ENCODE assay signal across 21 cellular contexts in genomic region chr2:108555572-108555971, GRCh38.
"Had no signal": no experiment of that assay in that cellular context is flagged by ENCODE, and none has a peak within 500 bp of the region (broad histone marks: within the 10 kb centered on the region; RNA-seq: fewer than 3 reads in every experiment).

No MANE protein-coding gene starts in this region.

- H3K36me3 ChIP-seq: neutrophil, thoracic aorta had no signal

- H3K9me3 ChIP-seq: mucosa of descending colon, neutrophil, thoracic aorta had no signal

- H3K27ac Mint-ChIP-seq: activated naive CD8-positive, alpha-beta T cell treated with anti-CD3 and anti-CD28 coated beads, Interleukin-2, amount 50 U/mL, for 24 hours; activated T-helper 2 cell treated with anti-CD3 and anti-CD28 coated beads, Interferon-gamma antibody, Interleukin-2, Interleukin-4, amounts not matched to agents 10 μg/mL and 5 μg/mL and 100 μg/mL, durations not matched to agents 14 hours and 24 hours and 36 hours; endodermal cell; naive thymus-derived CD8-positive, alpha-beta T cell; stimulated activated naive CD8-positive, alpha-beta T cell treated with anti-CD3 and anti-CD28 coated beads, Interleukin-15, Interleukin-2, amounts not matched to agents 100 ng/mL and 50 ng/mL, for 24 hours; T-cell had no signal

- H3K4me2 ChIP-seq: hepatocyte, smooth muscle cell had no signal

- H3K27ac ChIP-seq: hepatocyte, parathyroid adenoma, thoracic aorta had no signal

- ATAC-seq: activated naive CD8-positive, alpha-beta T cell treated with anti-CD3 and anti-CD28 coated beads, Interleukin-2, amount 50 U/mL, for 24 hours; left lobe of liver; mucosa of descending colon; naive thymus-derived CD8-positive, alpha-beta T cell; T-cell had no signal

- H3K9me3 Mint-ChIP-seq: activated naive CD4-positive, alpha-beta T cell treated with anti-CD3 and anti-CD28 coated beads for 36 hours; activated naive CD8-positive, alpha-beta T cell treated with anti-CD3 and anti-CD28 coated beads, Interleukin-2, amount 50 U/mL, for 24 hours; activated T-helper 2 cell treated with anti-CD3 and anti-CD28 coated beads, Interferon-gamma antibody, Interleukin-2, Interleukin-4, amounts not matched to agents 10 μg/mL and 5 μg/mL and 100 μg/mL, durations not matched to agents 14 hours and 24 hours and 36 hours; endodermal cell; naive thymus-derived CD8-positive, alpha-beta T cell; stimulated activated naive CD8-positive, alpha-beta T cell treated with anti-CD3 and anti-CD28 coated beads, Interleukin-15, Interleukin-2, amounts not matched to agents 100 ng/mL and 50 ng/mL, for 24 hours; T-cell had no signal

- H2AFZ ChIP-seq: hepatocyte, parathyroid adenoma had no signal

- H3K27me3 Mint-ChIP-seq: activated naive CD8-positive, alpha-beta T cell treated with anti-CD3 and anti-CD28 coated beads, Interleukin-2, amount 50 U/mL, for 24 hours; naive thymus-derived CD8-positive, alpha-beta T cell; stimulated activated naive CD8-positive, alpha-beta T cell treated with anti-CD3 and anti-CD28 coated beads, Interleukin-15, Interleukin-2, amounts not matched to agents 100 ng/mL and 50 ng/mL, for 24 hours; T-cell had no signal

- FAIRE-seq: bronchial epithelial cell had no signal

- H3K27me3 ChIP-seq: dorsolateral prefrontal cortex, hepatocyte, neutrophil had no signal

- H3K4me3 ChIP-seq: dorsolateral prefrontal cortex, hepatocyte, mucosa of descending colon, smooth muscle cell, thoracic aorta had no signal

- H3K9ac ChIP-seq: parathyroid adenoma had no signal

- H3K36me3 Mint-ChIP-seq: naive thymus-derived CD8-positive, alpha-beta T cell; T-cell had no signal

- H3K4me3 Mint-ChIP-seq: activated naive CD4-positive, alpha-beta T cell treated with anti-CD3 and anti-CD28 coated beads for 36 hours; activated naive CD8-positive, alpha-beta T cell treated with anti-CD3 and anti-CD28 coated beads, Interleukin-2, amount 50 U/mL, for 24 hours; endodermal cell; naive thymus-derived CD8-positive, alpha-beta T cell; stimulated activated naive CD8-positive, alpha-beta T cell treated with anti-CD3 and anti-CD28 coated beads, Interleukin-15, Interleukin-2, amounts not matched to agents 100 ng/mL and 50 ng/mL, for 24 hours; T-cell had no signal

- H3K4me1 Mint-ChIP-seq: activated naive CD8-positive, alpha-beta T cell treated with anti-CD3 and anti-CD28 coated beads, Interleukin-2, amount 50 U/mL, for 24 hours; T-cell had no signal

- DNase-seq: activated CD4-positive, alpha-beta T cell treated with anti-CD3 and anti-CD28 coated beads for 1 hour; activated CD4-positive, alpha-beta T cell treated with anti-CD3 and anti-CD28 coated beads, Interleukin-2, amount 50 U/mL, for 4 hours; activated naive CD4-positive, alpha-beta T cell treated with anti-CD3 and anti-CD28 coated beads for 36 hours; activated naive CD8-positive, alpha-beta T cell treated with anti-CD3 and anti-CD28 coated beads, Interleukin-2, amount 50 U/mL, for 24 hours; aorta; dorsolateral prefrontal cortex; endodermal cell; islet precursor cell; mucosa of descending colon; naive thymus-derived CD8-positive, alpha-beta T cell; T-cell; T1000 had no signal
